Comparison of ENCODE assay signal across 33 cellular contexts in the genomic region with DNA sequence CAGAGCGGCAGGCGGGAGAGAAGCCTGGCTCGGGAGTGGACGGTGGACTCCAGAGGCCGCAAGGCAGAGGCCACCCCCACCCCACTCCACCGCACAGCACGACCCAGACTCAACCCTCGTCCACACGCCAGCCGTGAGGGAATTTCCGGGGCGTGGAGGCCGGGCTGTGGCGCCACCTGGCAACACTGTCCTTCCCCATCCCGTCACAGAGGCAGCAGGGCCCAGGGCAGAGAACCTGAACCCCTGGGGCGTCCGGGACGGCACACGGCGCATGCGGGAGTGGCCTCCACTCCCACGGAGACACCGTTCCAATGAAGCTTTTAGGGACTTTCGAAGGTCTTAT.
"Had no signal": no experiment of that assay in that cellular context is flagged by ENCODE, and none has a peak within 500 bp of the region (broad histone marks: within the 10 kb centered on the region; RNA-seq: fewer than 3 reads in every experiment).

No MANE protein-coding gene starts in this region.

- H3K9ac ChIP-seq: KMS-11 had no signal

- H3K27ac ChIP-seq: brain microvascular endothelial cell, KMS-11, Peyer's patch, VCaP had no signal

- H3K36me3 ChIP-seq: brain microvascular endothelial cell had no signal

- H3K27me3 ChIP-seq: brain microvascular endothelial cell, Peyer's patch had no signal

- H3K4me2 ChIP-seq: KMS-11 had no signal

- ATAC-seq: activated CD8-positive, alpha-beta memory T cell treated with anti-CD3 and anti-CD28 coated beads, Interleukin-2, amount 10 ng/mL, durations not matched to agents 7 days and 5 days; activated naive CD8-positive, alpha-beta T cell treated with anti-CD3 and anti-CD28 coated beads, Interleukin-2, amount 50 U/mL, for 24 hours; PC-3 had no signal

- H3K9me3 ChIP-seq: Peyer's patch had no signal

- H3K4me3 ChIP-seq: Peyer's patch had no signal

- DNase-seq: activated B cell treated with CpG ODN at 0.5 μM for 24 hours; activated CD4-positive, alpha-beta memory T cell treated with anti-CD3 and anti-CD28 coated beads for 36 hours; activated CD4-positive, alpha-beta T cell treated with anti-CD3 and anti-CD28 coated beads for 4 hours; activated CD4-positive, alpha-beta T cell treated with anti-CD3 and anti-CD28 coated beads, Interleukin-2, amount 50 U/mL, for 1 hour; activated CD4-positive, CD25-positive, alpha-beta regulatory T cell treated with anti-CD3 and anti-CD28 coated beads, Interleukin-2, amount 50 U/mL, for 72 hours; activated CD8-positive, alpha-beta memory T cell treated with anti-CD3 and anti-CD28 coated beads for 24 hours; activated CD8-positive, alpha-beta memory T cell treated with anti-CD3 and anti-CD28 coated beads, Interleukin-2, amount 10 ng/mL, durations not matched to agents 7 days and 5 days; activated CD8-positive, alpha-beta memory T cell treated with anti-CD3 and anti-CD28 coated beads, Interleukin-2, amount 50 U/mL, for 48 hours; activated effector memory CD4-positive, alpha-beta T cell treated with Interleukin-2 at 50 U/mL for 16 hours; activated naive CD4-positive, alpha-beta T cell treated with anti-CD3 and anti-CD28 coated beads, Interleukin-2, amount 10 ng/mL, durations not matched to agents 7 days and 5 days; activated naive CD8-positive, alpha-beta T cell treated with anti-CD3 and anti-CD28 coated beads, Interleukin-2, amount 50 U/mL, for 24 hours; activated T-cell treated with anti-CD3 and anti-CD28 coated beads, Interleukin-2, amount 50 U/mL, for 48 hours; amniotic stem cell; aorta; brain microvascular endothelial cell; MM.1S; MV-4-11; NCI-H1092; NCI-H1436 treated with DMSO at 0.1 percent for 48 hours; NCI-H1694 treated with DMSO at 0.1 percent for 48 hours; NCI-H2029; NCI-H345; NCI-H524 treated with DMSO at 0.1 percent for 48 hours; PC-3; Peyer's patch; RPMI8226; SHP77 treated with DMSO at 0.1 percent for 48 hours; SW 1271; T-helper 1 cell; T-helper 2 cell; T-helper 9 cell had no signal
